Comparison of ENCODE assay signal across 19 cellular contexts in genomic region chr17:50522766-50523165, GRCh38. TPM values are rescaled to one million over a fixed set of nuclear protein-coding genes. Genes with fewer than 3 reads are reported as not detected.
DNase-seq lines count a peak whose midpoint lies in the region; ATAC-seq, FAIRE-seq and TF ChIP-seq lines count a peak whose summit lies in the region.
"Had no signal": no experiment of that assay in that cellular context is flagged by ENCODE, and none has a peak within 500 bp of the region (broad histone marks: within the 10 kb centered on the region; RNA-seq: fewer than 3 reads in every experiment).

No MANE protein-coding gene starts in this region.

- H3K9me3 Mint-ChIP-seq in Caco-2 (ENCODE audit: unreplicated experiment) (no peaks in the 10 kb centered on the region), HFFc6 (no peaks in the 10 kb centered on the region)
- H3K9me3 Mint-ChIP-seq: CD4-positive, alpha-beta memory T cell; GM23338 had no signal

- H3K4me1 ChIP-seq in Caco-2 (peaks cover 26% of the 10 kb centered on the region), RWPE2 (ENCODE audit: insufficient read depth, poor library complexity, severe bottlenecking) (peaks cover 29% of the 10 kb centered on the region), psoas muscle (no peaks in the 10 kb centered on the region)
- H3K4me1 ChIP-seq: BE2C had no signal

- BruUV-seq in Caco-2 (replicated peaks; lab: Mats Ljungman, UMichigan): no TSS peak

- H3K36me3 Mint-ChIP-seq in Caco-2 (ENCODE audit: insufficient read depth, unreplicated experiment) (no peaks in the 10 kb centered on the region), HFFc6 (ENCODE audit: low read depth) (no peaks in the 10 kb centered on the region)
- H3K36me3 Mint-ChIP-seq: CD4-positive, alpha-beta memory T cell had no signal

- DNase-seq in Caco-2 (no peak), RWPE2 (ENCODE audit: low spot score) (no peak), myocyte (ENCODE audit: low read depth) (peak; percentile 29), psoas muscle (no peak), GM19239 (ENCODE audit: insufficient read length, low spot score) (no peak), activated gamma-delta T cell (lab: John Stamatoyannopoulos, UW) (no peak), HFFc6 (no peak)
- DNase-seq: BE2C; CD4-positive, alpha-beta memory T cell; DMS153; GF-D8; H7; IMR-90 had no signal

- ATAC-seq in RWPE2 (ENCODE audit: low read depth): no peak
- peak in 3 of 4 donors; percentile 33 to 70 (median 62) for ATAC-seq in psoas muscle
- ATAC-seq: GM23338 had no signal

- H3K9me3 ChIP-seq in Caco-2 (no peaks in the 10 kb centered on the region), RWPE2 (ENCODE audit: severe bottlenecking) (no peaks in the 10 kb centered on the region), psoas muscle (no peaks in the 10 kb centered on the region)
- H3K9me3 ChIP-seq: BE2C had no signal

- POLR2A ChIA-PET in Caco-2 (lab: Charles Lee): interaction anchor here (0.5 to 1.5 kb wide), 2 partner anchors 19 to 54 kb away, joined by 5 to 6 read pairs; partner anchors contain the start of gene CHAD

- H3K27ac Mint-ChIP-seq in Caco-2 (ENCODE audit: unreplicated experiment) (peak overlapping the region; percentile 17), HFFc6 (no peak overlapping the region)
- H3K27ac Mint-ChIP-seq: GM23338 had no signal

- no peak overlapping the region for H3K4me3 Mint-ChIP-seq in Caco-2 (ENCODE audit: unreplicated experiment)
- no peak overlapping the region for H3K4me3 Mint-ChIP-seq in HFFc6
- H3K4me3 Mint-ChIP-seq: CD4-positive, alpha-beta memory T cell; GM23338 had no signal

- peak overlapping the region; percentile 69 for H3K27ac ChIP-seq in RWPE2 (ENCODE audit: poor library complexity, severe bottlenecking)
- peak overlapping the region; percentile 53 for H3K27ac ChIP-seq in psoas muscle
- H3K27ac ChIP-seq: C4-2B had no signal

- H3K36me3 ChIP-seq in Caco-2 (ENCODE audit: control insufficient read depth, insufficient read depth, low read length) (no peaks in the 10 kb centered on the region), RWPE2 (ENCODE audit: low read depth) (no peaks in the 10 kb centered on the region), psoas muscle (ENCODE audit: insufficient read depth in 1 of 2, low read depth in 1 of 2) (no peaks in the 10 kb centered on the region)
- H3K36me3 ChIP-seq: BE2C had no signal

- intact Hi-C loops in Caco-2 (cut with micrococcal nuclease; ENCODE audit: unreplicated experiment): loop anchor here (1.0 kb wide), 1 partner anchor 21 kb away; no protein-coding TSS in a partner anchor
- intact Hi-C loops in psoas muscle (cut with DNase I): no loop called here

- TF ChIP-seq CTCF in Caco-2 (IDR thresholded peaks at IDR 0.05; ENCODE audit: insufficient read depth in 1 of 2, low read depth in 1 of 2, low read length in 1 of 2, severe bottlenecking in 1 of 2, unreplicated experiment in 1 of 2) (no peak), RWPE2 (IDR thresholded peaks at IDR 0.05; ENCODE audit: poor library complexity, severe bottlenecking) (no peak), psoas muscle (IDR thresholded peaks at IDR 0.05) (no peak), HFFc6 (IDR thresholded peaks at IDR 0.05) (no peak)

- no peaks in the 10 kb centered on the region for H3K27me3 Mint-ChIP-seq in Caco-2 (ENCODE audit: insufficient read depth, unreplicated experiment)
- peaks cover 31% of the 10 kb centered on the region for H3K27me3 Mint-ChIP-seq in HFFc6 (ENCODE audit: insufficient read depth)
- H3K27me3 Mint-ChIP-seq: CD4-positive, alpha-beta memory T cell had no signal

- 58 to 85% (median 77%) methylated on average over 10 of the region's 10 CpGs for WGBS in psoas muscle, 3 donors

- no peak for FAIRE-seq in GM19239 (lab: Jason Lieb, UNC)
- FAIRE-seq: A204.1, D721Med had no signal

- CTCF ChIA-PET in Caco-2 (lab: Charles Lee): interaction anchor here (0.8 to 2.2 kb wide), 10 partner anchors 9 to 173 kb away, joined by 3 to 13 read pairs (median 4); partner anchors contain the start of gene EPN3

- H3K4me1 Mint-ChIP-seq in Caco-2 (ENCODE audit: low read depth, unreplicated experiment) (peaks cover 26% of the 10 kb centered on the region), HFFc6 (ENCODE audit: low read depth) (no peaks in the 10 kb centered on the region)

- H3K27me3 ChIP-seq in Caco-2 (replicated peaks; ENCODE audit: control insufficient read depth, insufficient read depth, low read length): no peaks in the 10 kb centered on the region
- H3K27me3 ChIP-seq in RWPE2 (ENCODE audit: insufficient read depth, poor library complexity, severe bottlenecking): no peaks in the 10 kb centered on the region
- H3K27me3 ChIP-seq in psoas muscle (ENCODE audit: insufficient read depth in 3 of 3, low read length in 2 of 3): no peaks in the 10 kb centered on the region
- H3K27me3 ChIP-seq: BE2C had no signal

- H3K4me3 ChIP-seq in Caco-2 (ENCODE audit: low read depth, low read length) (no peak overlapping the region), RWPE2 (ENCODE audit: severe bottlenecking) (no peak overlapping the region), psoas muscle (no peak overlapping the region)
- H3K4me3 ChIP-seq: GM23338 had no signal

RNA-seq across cellular contexts. Expression of gene EPN3, which starts 9.8 kb away (rescaled TPM):
- total RNA-seq in Caco-2 (2022) (49.4 and 53.2 TPM in 2 replicates), myocyte (not detected in 2 replicates), psoas muscle (under 1 TPM in 2 of 4 donors, not detected in 2; 0.12 to 0.15 TPM)
- polyA plus RNA-seq in myocyte (2012): not detected
- polyA plus RNA-seq in psoas muscle: under 1 TPM in 1 of 3 donors, not detected in 2; 0.03 TPM
- total RNA-seq in HFFc6 (2021; fragmentation: NEBNext Ultra II Directional; extraction: Animal tissue kit (Norgen Biotek cat#: 25700)): under 1 TPM in 1 of 6 experiments, not detected in 5; 0.05 TPM
- total RNA-seq: CD4-positive, alpha-beta memory T cell; IMR-90 had no signal
- polyA plus RNA-seq: AG04450; CD4-positive, alpha-beta memory T cell had no signal

RNA-seq across cellular contexts. Expression of gene MYCBPAP, which starts 14.5 kb away (rescaled TPM):
- total RNA-seq in Caco-2 (2022): 1.3 and 2.7 TPM in 2 replicates
- total RNA-seq in myocyte: 0.35 and 0.52 TPM in 2 replicates
- 0.77 TPM for polyA plus RNA-seq in myocyte (2012)
- total RNA-seq in psoas muscle: under 1 TPM in 3 of 4 donors, not detected in 1; 0.27 to 0.99 (median 0.52) TPM
- under 1 TPM in 2 of 3 donors, not detected in 1; 0.05 TPM for polyA plus RNA-seq in psoas muscle
- under 1 TPM; 0.12 to 0.76 (median 0.28) TPM for total RNA-seq in HFFc6 (2021; fragmentation: NEBNext Ultra II Directional; extraction: Animal tissue kit (Norgen Biotek cat#: 25700))
- total RNA-seq: HT-29 had no signal

RNA-seq across cellular contexts. Expression of gene SPATA20, which starts 24.2 kb away (rescaled TPM):
- total RNA-seq in Caco-2 (2022): 149 and 176 TPM in 2 replicates
- total RNA-seq in myocyte: 45.9 and 50.3 TPM in 2 replicates
- polyA plus RNA-seq in myocyte (2012): 39.6 TPM
- total RNA-seq in psoas muscle: 10 to 100 TPM; 16.7 to 25.8 (median 21.9) TPM
- polyA plus RNA-seq in psoas muscle: 1 to 10 TPM; 4.8 to 9.7 (median 5.4) TPM
- 10 to 100 TPM; 53.4 to 71.2 (median 62.6) TPM for total RNA-seq in HFFc6 (2021; fragmentation: NEBNext Ultra II Directional; extraction: Animal tissue kit (Norgen Biotek cat#: 25700))

RNA-seq across cellular contexts. Expression of gene CACNA1G, which starts 37.7 kb away (rescaled TPM):
- 1.4 and 1.6 TPM in 2 replicates for total RNA-seq in Caco-2 (2022)
- 0.03 and 0.10 TPM in 2 replicates for total RNA-seq in myocyte
- 0.15 TPM for polyA plus RNA-seq in myocyte (2012)
- total RNA-seq in psoas muscle: under 1 TPM in 3 of 4 donors, not detected in 1; 0.02 to 0.24 (median 0.17) TPM
- polyA plus RNA-seq in psoas muscle: under 1 TPM in 2 of 3 donors, not detected in 1; 0.04 TPM
- under 1 TPM in 5 of 6 experiments, not detected in 1; 0.03 to 0.19 (median 0.05) TPM for total RNA-seq in HFFc6 (2021; fragmentation: NEBNext Ultra II Directional; extraction: Animal tissue kit (Norgen Biotek cat#: 25700))
- total RNA-seq: CD4-positive, alpha-beta memory T cell had no signal
- polyA plus RNA-seq: CD4-positive, alpha-beta memory T cell had no signal

RNA-seq across cellular contexts. Expression of gene RSAD1, which starts 44.1 kb away (rescaled TPM):
- 85.3 and 93.9 TPM in 2 replicates for total RNA-seq in Caco-2 (2022)
- total RNA-seq in myocyte: 34.2 and 39.3 TPM in 2 replicates
- 27.5 TPM for polyA plus RNA-seq in myocyte (2012)
- 10 to 100 TPM; 44.1 to 60.4 (median 50.0) TPM for total RNA-seq in psoas muscle
- 10 to 100 TPM; 34.3 to 63.2 (median 52.4) TPM for polyA plus RNA-seq in psoas muscle
- total RNA-seq in HFFc6 (2021; fragmentation: NEBNext Ultra II Directional; extraction: Animal tissue kit (Norgen Biotek cat#: 25700)): 10 to 100 TPM; 14.9 to 20.4 (median 17.5) TPM

Comparison
In these comparisons a context has a peak if more than half of its experiments do, and no peak if none do; other contexts are left out.
1. RNA of gene EPN3, which starts 9.8 kb away (total RNA-seq): 49.4 to 53.2 TPM in Caco-2; 0.12 to 0.15 TPM in psoas muscle, not detected in myocyte and 0.05 TPM in HFFc6; every median in the first group is over 10 times any median in the second.